In genomic region chr9:93092171-93092991, GRCh38 we compare ENCODE assay signal across 12 cellular contexts. TPM values are rescaled to one million over a fixed set of nuclear protein-coding genes. Genes with fewer than 3 reads are reported as not detected.
DNase-seq lines count a peak whose midpoint lies in the region; TF ChIP-seq lines count a peak whose summit lies in the region.
"Had no signal": no experiment of that assay in that cellular context is flagged by ENCODE, and none has a peak within 500 bp of the region (broad histone marks: within the 10 kb centered on the region; RNA-seq: fewer than 3 reads in every experiment).

No MANE protein-coding gene starts in this region.

- no peak for DNase-seq in T-helper 1 cell
- no peak for DNase-seq in epithelial cell of prostate (ENCODE audit: low read depth, low spot score)
- DNase-seq in spleen = peak; percentile 77
- DNase-seq in CD1c-positive myeloid dendritic cell (ENCODE audit: extremely low spot score) = no peak
- no peak for DNase-seq in NCI-H2171 treated with DMSO at 0.1 percent for 48 hours (lab: John Stamatoyannopoulos, UW)
- DNase-seq in MM.1S = no peak
- DNase-seq: Karpas-422, NCI-H774 had no signal

- no peak for TF ChIP-seq CTCF in VCaP (conservative IDR thresholded peaks at IDR 0.05)
- TF ChIP-seq CTCF in spleen (IDR thresholded peaks at IDR 0.05 in 8 of 11, conservative IDR thresholded peaks at IDR 0.05 in 3 of 11) = no peak
- no peak for TF ChIP-seq CTCF in MM.1S (IDR thresholded peaks at IDR 0.05; ENCODE audit: low read length)

- H3K4me1 Mint-ChIP-seq in T-helper 1 cell treated with Interleukin-12 subunit alpha and Interleukin-12 subunit beta and Interleukin-4 antibody, amounts not matched to agents 30 μg/mL and 1 μg/mL, for 36 hours (ENCODE audit: low read depth) = peaks cover 56% of the 10 kb centered on the region

- H3K4me3 ChIP-seq in spleen (no peak overlapping the region), MM.1S (ENCODE audit: low read length) (no peak overlapping the region)

- peak overlapping the region; percentile 98 for H3K27ac Mint-ChIP-seq in T-helper 1 cell treated with Interleukin-12 subunit alpha and Interleukin-12 subunit beta and Interleukin-4 antibody, amounts not matched to agents 30 μg/mL and 1 μg/mL, for 36 hours

- H3K27ac ChIP-seq in VCaP = peak overlapping the region; percentile 83
- H3K27ac ChIP-seq in epithelial cell of prostate = peak overlapping the region; percentile 72
- H3K27ac ChIP-seq in spleen = peak overlapping the region; percentile 46 to 100 (median 98)
- no peak overlapping the region for H3K27ac ChIP-seq in MM.1S (ENCODE audit: low read length)
- H3K27ac ChIP-seq: 22Rv1 had no signal

- TF ChIP-seq POLR2A in spleen (IDR thresholded peaks at IDR 0.05) = no peak

- H3K4me1 ChIP-seq in spleen (peaks cover 32 to 55% (median 45%) of the 10 kb centered on the region in 6 donors), MM.1S (ENCODE audit: low read length) (peaks cover 32% of the 10 kb centered on the region)

- H3F3A ChIP-seq in MM.1S (ENCODE audit: insufficient read depth, low read length) = peaks cover 25% of the 10 kb centered on the region

- peaks cover 0 to 6% (median 0%) of the 10 kb centered on the region in 8 donors for H3K9me3 ChIP-seq in spleen
- no peaks in the 10 kb centered on the region for H3K9me3 ChIP-seq in MM.1S (replicated peaks; ENCODE audit: insufficient read depth, low read length)

- no peaks in the 10 kb centered on the region for H4K20me1 ChIP-seq in MM.1S (ENCODE audit: insufficient read depth, low read length)

- H3K9me3 Mint-ChIP-seq in T-helper 1 cell treated with Interleukin-12 subunit alpha and Interleukin-12 subunit beta and Interleukin-4 antibody, amounts not matched to agents 30 μg/mL and 1 μg/mL, for 36 hours = peaks cover 16% of the 10 kb centered on the region

- H3K27me3 Mint-ChIP-seq in T-helper 1 cell treated with Interleukin-12 subunit alpha and Interleukin-12 subunit beta and Interleukin-4 antibody, amounts not matched to agents 30 μg/mL and 1 μg/mL, for 36 hours (ENCODE audit: low read depth) = no peaks in the 10 kb centered on the region

- H3K27me3 ChIP-seq in spleen (replicated peaks in 1 of 7) = no peaks in the 10 kb centered on the region
- no peaks in the 10 kb centered on the region for H3K27me3 ChIP-seq in MM.1S (replicated peaks; ENCODE audit: insufficient read depth, low read length)

- H3K9me2 ChIP-seq in MM.1S (replicated peaks; ENCODE audit: insufficient read depth, low read length) = no peaks in the 10 kb centered on the region

- peaks cover 11% of the 10 kb centered on the region for H3K79me2 ChIP-seq in MM.1S (ENCODE audit: low read length)

- no peak overlapping the region for H2AFZ ChIP-seq in MM.1S (ENCODE audit: low read length)

- peaks cover 35% of the 10 kb centered on the region for H3K36me3 Mint-ChIP-seq in T-helper 1 cell treated with Interleukin-12 subunit alpha and Interleukin-12 subunit beta and Interleukin-4 antibody, amounts not matched to agents 30 μg/mL and 1 μg/mL, for 36 hours (ENCODE audit: low read depth)

- H3K9ac ChIP-seq in MM.1S (ENCODE audit: low read length) = no peak overlapping the region

- intact Hi-C loops in spleen (cut with DNase I; ENCODE audit: low total_unique reads) = loop anchor here (10.0 kb wide), 1 partner anchor 88 kb away; no protein-coding TSS in a partner anchor

- H3K4me2 ChIP-seq in MM.1S (ENCODE audit: low read depth, low read length) = no peak overlapping the region

- 76 to 95% (median 85%) methylated on average over 7 of the region's 7 CpGs for WGBS in spleen, 5 donors

- H3K36me3 ChIP-seq in spleen (peaks cover 0 to 23% (median 0%) of the 10 kb centered on the region in 6 donors), MM.1S (replicated peaks; ENCODE audit: insufficient read depth, low read length) (no peaks in the 10 kb centered on the region)

- H3K4me3 Mint-ChIP-seq in T-helper 1 cell treated with Interleukin-12 subunit alpha and Interleukin-12 subunit beta and Interleukin-4 antibody, amounts not matched to agents 30 μg/mL and 1 μg/mL, for 36 hours = peak overlapping the region; percentile 6

RNA-seq across cellular contexts. Expression of gene CARD19, which starts 3.6 kb away (rescaled TPM):
- 10 to 100 TPM; 32.8 to 78.8 (median 44.6) TPM for total RNA-seq in spleen
- 10 to 100 TPM; 21.7 to 38.9 (median 23.0) TPM for polyA plus RNA-seq in spleen

RNA-seq across cellular contexts. Expression of gene SUSD3, which starts 33.9 kb away (rescaled TPM):
- 10 to 100 TPM; 27.6 to 54.8 (median 35.8) TPM for total RNA-seq in spleen
- polyA plus RNA-seq in spleen = 10 to 100 TPM; 50.4 to 68.8 (median 57.4) TPM
- total RNA-seq: myocyte had no signal

RNA-seq across cellular contexts. Expression of gene NINJ1, which starts 41.7 kb away (rescaled TPM):
- 100 to 1,000 TPM in 6 of 7 donors, 10 to 100 TPM in 1; 75.0 to 142 (median 113) TPM for total RNA-seq in spleen
- polyA plus RNA-seq in spleen = 10 to 100 TPM; 26.5 to 68.9 (median 50.4) TPM
